ENCODE assay signal across 8 cellular contexts in genomic region chr11:69918938-69919650, GRCh38.
DNase-seq lines count a peak whose midpoint lies in the region; ATAC-seq and TF ChIP-seq lines count a peak whose summit lies in the region.

No MANE protein-coding gene starts in this region.

- H3K4me1 ChIP-seq in adipocyte (ENCODE audit: control insufficient read depth, insufficient read depth, low read length): peaks cover 22% of the 10 kb centered on the region

- DNase-seq in COR-L47 (lab: John Stamatoyannopoulos, UW) (peak; percentile 36), T follicular helper cell (ENCODE audit: low read depth) (peak; percentile 45), adipocyte (ENCODE audit: low read depth) (peak; percentile 92), left ventricle myocardium superior (peak; percentile 91), sciatic nerve (ENCODE audit: low spot score) (peak; percentile 84), NCI-H526 treated with DMSO at 0.1 percent for 48 hours (lab: John Stamatoyannopoulos, UW) (no peak)

- TF ChIP-seq EP300 in Ishikawa (IDR thresholded peaks at IDR 0.05; ENCODE audit: borderline replicate concordance): no peak

- no peaks in the 10 kb centered on the region for H3K9me3 ChIP-seq in adipocyte (ENCODE audit: control insufficient read depth, low read length)

- intact Hi-C loops in left ventricle myocardium superior (cut with micrococcal nuclease) (loop anchor here (2.0 kb wide), 1 partner anchor 272 kb away; no protein-coding TSS in a partner anchor), sciatic nerve (cut with DNase I) (no loop called here)

- ATAC-seq in left ventricle myocardium superior (peak; percentile 79), sciatic nerve (peak; percentile 74), GM19351 (IDR thresholded peaks at IDR 0.05; ENCODE audit: unreplicated experiment) (no peak)

- H3K27me3 ChIP-seq in adipocyte (replicated peaks; ENCODE audit: control insufficient read depth, insufficient read depth, low read length): peaks cover 33% of the 10 kb centered on the region

- H3K4me3 ChIP-seq in adipocyte (ENCODE audit: low read length): no peak overlapping the region

- TF ChIP-seq RAD21 in Ishikawa (IDR thresholded peaks at IDR 0.05; ENCODE audit: low read depth): peak; percentile 88

- no peaks in the 10 kb centered on the region for H3K36me3 ChIP-seq in adipocyte (ENCODE audit: control insufficient read depth, insufficient read depth, low read length, severe bottlenecking)

- H3K9ac ChIP-seq in adipocyte (ENCODE audit: low read length): no peak overlapping the region

TF ChIP-seq in Ishikawa, 13 proteins besides CTCF, POLR2A, EP300 and RAD21:
- TF ChIP-seq REST (IDR thresholded peaks at IDR 0.05; ENCODE audit: low read depth): no peak
- TF ChIP-seq ZBTB7A (IDR thresholded peaks at IDR 0.05; ENCODE audit: low read depth): peak; percentile 1; the same call in 1 of the 2 replicates
- no peak for TF ChIP-seq YY1 (IDR thresholded peaks at IDR 0.05; ENCODE audit: low read depth)
- TF ChIP-seq CEBPB (IDR thresholded peaks at IDR 0.05): peak; percentile 100
